In genomic region chr3:165206454-165207266, GRCh38 we compare ENCODE assay signal across 8 cellular contexts. TPM values are rescaled to one million over a fixed set of nuclear protein-coding genes. Genes with fewer than 3 reads are reported as not detected.
DNase-seq lines count a peak whose midpoint lies in the region; ATAC-seq and TF ChIP-seq lines count a peak whose summit lies in the region.

No MANE protein-coding gene starts in this region.

- H3K9ac ChIP-seq in HUES6 (ENCODE audit: low read length), result no peak overlapping the region
- H3K9ac ChIP-seq in NT2/D1 (ENCODE audit: insufficient read length, low read depth), result no peak overlapping the region

- peak; percentile 100 for TF ChIP-seq CTCF in GM10266 (IDR thresholded peaks at IDR 0.05; ENCODE audit: control insufficient read depth, insufficient read depth, low read depth, missing control alignments)

- H3K4me3 ChIP-seq in HUES6 (ENCODE audit: low read depth, low read length) (peak overlapping the region; percentile 60), NT2/D1 (ENCODE audit: insufficient read length, low read depth) (peak overlapping the region; percentile 24), right cardiac atrium (ENCODE audit: low read length) (peak overlapping the region; percentile 66)

- H3K9me3 ChIP-seq in HUES6 (ENCODE audit: control insufficient read depth, insufficient read depth, low read depth, low read length) (no peaks in the 10 kb centered on the region), NT2/D1 (ENCODE audit: insufficient read depth, low read length) (no peaks in the 10 kb centered on the region), right cardiac atrium (ENCODE audit: control insufficient read depth, low read length) (no peaks in the 10 kb centered on the region)

- intact Hi-C loops in right cardiac atrium (cut with DNase I), result no loop called here

- H3K4me1 ChIP-seq in HUES6 (ENCODE audit: control insufficient read depth, insufficient read depth, low read length) (no peaks in the 10 kb centered on the region), NT2/D1 (ENCODE audit: insufficient read depth, insufficient read length) (no peaks in the 10 kb centered on the region), right cardiac atrium (ENCODE audit: control insufficient read depth, insufficient read depth, low read length) (no peaks in the 10 kb centered on the region)

- H3K36me3 ChIP-seq in HUES6 (ENCODE audit: control insufficient read depth, insufficient read depth, low read length), result no peaks in the 10 kb centered on the region
- no peaks in the 10 kb centered on the region for H3K36me3 ChIP-seq in NT2/D1 (ENCODE audit: insufficient read depth, insufficient read length, low read length)

- peak; percentile 74 for DNase-seq in GM10266 (ENCODE audit: extremely low spot score)
- DNase-seq in NT2/D1 (ENCODE audit: low read depth, low spot score), result peak; percentile 69
- peak; percentile 30 for DNase-seq in amniotic stem cell (lab: John Stamatoyannopoulos, UW)
- peak; percentile 82 to 92 (median 90) for DNase-seq in right cardiac atrium
- DNase-seq in renal cortical epithelial cell (ENCODE audit: low read depth), result peak; percentile 53
- DNase-seq in activated effector memory CD4-positive, alpha-beta T cell treated with Interleukin-2 at 50 U/mL for 16 hours, result no peak

- 20% methylated on average over 26 of the region's 26 CpGs for WGBS in right cardiac atrium

- H3K27me3 ChIP-seq in HUES6 (ENCODE audit: control insufficient read depth, insufficient read depth, low read length) (peaks cover 17% of the 10 kb centered on the region), NT2/D1 (ENCODE audit: insufficient read depth, insufficient read length) (peaks cover 9% of the 10 kb centered on the region), right cardiac atrium (ENCODE audit: control insufficient read depth, insufficient read depth) (peaks cover 2% of the 10 kb centered on the region)

- ATAC-seq in GM21737 (IDR thresholded peaks at IDR 0.05; ENCODE audit: unreplicated experiment) (peak; percentile 99), right cardiac atrium (peak; percentile 84 to 89)

- H3K27ac ChIP-seq in HUES6 (ENCODE audit: low read depth, low read length), result no peak overlapping the region
- no peak overlapping the region for H3K27ac ChIP-seq in right cardiac atrium (ENCODE audit: low read length)

RNA-seq across cellular contexts. Expression of gene SLITRK3, which starts 10.5 kb away (rescaled TPM):
- total RNA-seq in right cardiac atrium (1 to 10 TPM in 2 of 4 donors, under 1 TPM in 2; 0.92 to 2.2 (median 1.2) TPM), renal cortical epithelial cell (not detected in 2 replicates)
- 0.29 TPM for polyA plus RNA-seq in right cardiac atrium
